8 cellular contexts compared by ENCODE assay signal in the genomic region with DNA sequence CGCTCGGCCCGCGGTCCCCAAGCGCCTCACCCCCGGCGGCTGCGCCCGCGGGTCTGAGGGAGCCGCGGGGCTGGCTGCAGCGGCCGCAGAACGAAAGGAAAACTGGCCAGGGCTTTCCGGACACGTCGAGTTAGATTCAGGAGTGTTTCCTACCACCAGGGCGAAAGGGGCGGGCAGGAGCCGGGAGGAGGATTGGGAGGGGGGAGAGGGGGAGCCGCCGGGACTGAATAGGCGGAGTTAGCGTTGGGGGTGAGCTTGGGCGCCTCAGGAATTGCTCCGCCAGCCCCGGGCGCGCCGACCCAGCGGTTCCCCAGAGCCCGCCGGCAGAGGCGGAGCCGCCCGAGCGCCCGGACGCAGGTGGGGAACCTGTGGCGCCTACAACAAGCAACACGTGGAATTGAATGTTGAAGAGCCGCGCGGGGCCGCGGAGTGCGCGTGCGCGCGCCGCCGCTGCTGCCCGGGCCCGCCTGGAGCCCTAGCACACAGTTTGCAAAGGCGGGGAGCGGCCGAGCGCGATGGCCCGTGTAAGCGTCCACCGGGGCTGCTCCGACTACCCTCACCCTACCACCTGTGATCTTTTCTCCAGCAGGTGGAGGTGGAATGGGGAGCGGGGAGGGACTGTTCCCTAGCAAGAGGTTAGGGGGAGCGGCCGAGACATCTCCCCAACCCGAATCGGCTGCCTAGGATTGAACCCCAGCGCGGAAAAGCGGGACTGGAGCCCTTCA. TPM values are rescaled to one million over a fixed set of nuclear protein-coding genes. Genes with fewer than 3 reads are reported as not detected.
DNase-seq lines count a peak whose midpoint lies in the region; ATAC-seq and TF ChIP-seq lines count a peak whose summit lies in the region.

A gene (minus strand): TSS at position 104 of the 725 bp plus-strand sequence. CDS start 123 bp downstream, outside the sequence.

- H3K27me3 Mint-ChIP-seq in type B pancreatic cell: peaks cover 48% of the 10 kb centered on the region

- peak; percentile 41 for DNase-seq in stimulated activated CD4-positive, alpha-beta T cell treated with anti-CD3 and anti-CD28 coated beads, Interleukin-15, amount 100 ng/mL, for 24 hours
- no peak for DNase-seq in stimulated activated CD4-positive, alpha-beta T cell treated with anti-CD3 and anti-CD28 coated beads, Interleukin-4, amount 100 ng/mL, for 24 hours
- DNase-seq in NCI-H146 treated with DMSO at 0.1 percent for 48 hours (lab: John Stamatoyannopoulos, UW; ENCODE audit: unreplicated experiment) (peak; percentile 84), fibroblast of gingiva (ENCODE audit: low read depth) (peak; percentile 88), mucosa of gallbladder (ENCODE audit: low spot score) (peak; percentile 91), type B pancreatic cell (ENCODE audit: extremely low spot score, unreplicated experiment) (peak; percentile 82)

- H3K36me3 Mint-ChIP-seq in type B pancreatic cell: no peaks in the 10 kb centered on the region

- no peaks in the 10 kb centered on the region for H3K9me3 Mint-ChIP-seq in type B pancreatic cell

- ATAC-seq in HG02798 (IDR thresholded peaks at IDR 0.05; ENCODE audit: poor library complexity, unreplicated experiment): peak; percentile 85

- TF ChIP-seq CTCF in WI38 (IDR thresholded peaks at IDR 0.05; ENCODE audit: low read depth, low read length) (no peak), type B pancreatic cell (conservative IDR thresholded peaks at IDR 0.05) (peak; percentile 59)

- H3K4me1 Mint-ChIP-seq in type B pancreatic cell (ENCODE audit: unreplicated experiment): peaks cover 17% of the 10 kb centered on the region

- peak within 1 kb of the TSS; percentile 93 for H3K4me3 Mint-ChIP-seq in type B pancreatic cell

- H3K4me3 ChIP-seq in WI38 (ENCODE audit: low read depth, low read length): peak within 1 kb of the TSS; percentile 61

- peak within 1 kb of the TSS; percentile 74 for H3K27ac Mint-ChIP-seq in type B pancreatic cell

RNA-seq across cellular contexts. Expression of the gene that starts here (rescaled TPM):
- total RNA-seq in mucosa of gallbladder (38.4 TPM), type B pancreatic cell (ENCODE audit: low replicate concordance) (6.6 and 10.1 TPM in 2 replicates)
